Comparison of ENCODE assay signal across 9 cellular contexts in the genomic region with DNA sequence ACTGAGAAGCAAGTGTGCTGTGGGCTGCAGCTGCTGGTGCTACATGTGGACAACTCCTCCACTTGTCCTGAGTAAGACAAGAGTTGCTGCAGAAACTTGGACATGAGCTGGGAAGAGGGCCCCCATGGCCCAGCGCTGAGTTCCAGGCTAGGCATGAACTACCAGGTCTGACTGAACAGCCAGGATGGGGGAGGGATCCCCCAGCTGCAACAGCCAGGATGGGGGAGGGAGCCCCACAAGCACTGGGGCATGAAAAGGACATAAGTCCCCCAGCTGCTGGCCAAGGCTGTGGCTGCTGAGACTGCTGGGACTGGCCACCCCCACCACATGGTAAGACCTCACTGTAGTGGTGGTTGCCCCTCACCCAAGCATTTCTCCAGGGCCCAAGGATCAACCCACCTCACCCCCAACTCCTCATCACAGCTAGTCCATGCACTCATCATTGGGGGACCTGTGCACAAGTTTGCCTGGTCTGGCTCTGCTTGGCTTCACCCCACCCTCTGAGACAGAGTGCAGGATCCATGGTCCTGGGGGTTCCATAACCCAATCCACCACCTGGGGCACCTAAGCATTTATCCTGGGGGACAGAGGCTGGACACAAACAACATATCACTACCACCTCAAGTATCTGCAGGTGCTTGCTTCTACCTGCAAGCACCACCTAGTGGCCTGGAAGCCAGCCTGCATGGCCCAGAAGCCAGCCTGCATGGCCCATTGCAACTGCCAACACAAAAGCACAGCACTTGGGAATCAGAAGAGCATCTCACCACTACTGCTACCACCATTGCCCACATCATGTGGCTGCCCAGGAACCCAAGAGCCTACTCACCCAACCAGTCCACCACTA.
DNase-seq lines count a peak whose midpoint lies in the region; ATAC-seq, FAIRE-seq and TF ChIP-seq lines count a peak whose summit lies in the region.
"Had no signal": no experiment of that assay in that cellular context is flagged by ENCODE, and none has a peak within 500 bp of the region (broad histone marks: within the 10 kb centered on the region; RNA-seq: fewer than 3 reads in every experiment).

No MANE protein-coding gene starts in this region.

- no peak overlapping the region for H4K91ac ChIP-seq in IMR-90 (ENCODE audit: insufficient read depth, low read depth, low read length)

- H4K8ac ChIP-seq in IMR-90 (ENCODE audit: low read depth in 2 of 2, low read length in 2 of 2), result no peak overlapping the region

- H3K4ac ChIP-seq in IMR-90 (ENCODE audit: low read depth, low read length), result no peak overlapping the region

- no peak overlapping the region for H3K9ac ChIP-seq in IMR-90 (ENCODE audit: low read depth, low read length)

- CTCF ChIA-PET in IMR-90 (lab: Yijun Ruan, JAX), result no interaction called here

- no peak overlapping the region for H2BK120ac ChIP-seq in IMR-90 (ENCODE audit: low read depth, low read length)

- TF ChIP-seq CTCF in D721Med (IDR thresholded peaks at IDR 0.05; ENCODE audit: insufficient read depth, missing control alignments), result peak; percentile 21
- TF ChIP-seq CTCF in IMR-90 (conservative IDR thresholded peaks at IDR 0.05; ENCODE audit: low read depth, low read length), result peak; percentile 34
- TF ChIP-seq CTCF in lower lobe of right lung (IDR thresholded peaks at IDR 0.05), result peak; percentile 48

- H2AFZ ChIP-seq in IMR-90 (replicated peaks; ENCODE audit: low read length, poor library complexity), result no peak overlapping the region

- H4K5ac ChIP-seq in IMR-90 (ENCODE audit: low read depth, low read length), result no peak overlapping the region

- no peak overlapping the region for H3K14ac ChIP-seq in IMR-90 (replicated peaks; ENCODE audit: low read depth, low read length)

- no peak overlapping the region for H3K4me3 ChIP-seq in IMR-90 (ENCODE audit: insufficient read depth, low read depth, low read length)
- H3K4me3 ChIP-seq in lower lobe of right lung, result no peak overlapping the region
- H3K4me3 ChIP-seq: SJSA1 had no signal

- H4K20me1 ChIP-seq in IMR-90 (ENCODE audit: insufficient read depth, low read length), result no peaks in the 10 kb centered on the region

- in situ Hi-C loops in IMR-90 (cut with MboI; ENCODE audit: low sequenced_read_pairs), result no loop called here

- TF ChIP-seq POLR2A in IMR-90 (IDR thresholded peaks at IDR 0.05; ENCODE audit: low read depth, low read length), result no peak

- no peaks in the 10 kb centered on the region for H3K9me3 ChIP-seq in IMR-90 (ENCODE audit: control insufficient read depth, insufficient read depth, low read length)
- H3K9me3 ChIP-seq in lower lobe of right lung, result peaks cover 5% of the 10 kb centered on the region
- H3K9me3 ChIP-seq: SJSA1 had no signal

- DNase-seq in D721Med (ENCODE audit: insufficient read length, low spot score), result no peak
- DNase-seq in IMR-90, result peak; percentile 12
- no peak for DNase-seq in activated naive CD4-positive, alpha-beta T cell treated with anti-CD3 and anti-CD28 coated beads, Interleukin-2, amount 50 U/mL, for 72 hours (ENCODE audit: low spot score in 2 of 2)
- peak; percentile 50 for DNase-seq in lower lobe of right lung
- DNase-seq in GM19239 (ENCODE audit: insufficient read length, low spot score), result no peak
- no peak for DNase-seq in epidermal melanocyte (ENCODE audit: insufficient read length, low spot score)

- H3K18ac ChIP-seq in IMR-90 (ENCODE audit: low read depth, low read length), result no peak overlapping the region

- FAIRE-seq in D721Med (lab: Jason Lieb, UNC) (no peak), GM19239 (lab: Jason Lieb, UNC) (no peak)

- no peaks in the 10 kb centered on the region for H3K36me3 ChIP-seq in IMR-90 (ENCODE audit: control insufficient read depth, insufficient read depth, low read length)
- no peaks in the 10 kb centered on the region for H3K36me3 ChIP-seq in lower lobe of right lung
- H3K36me3 ChIP-seq: SJSA1 had no signal

- no peak overlapping the region for H3K56ac ChIP-seq in IMR-90 (ENCODE audit: extremely low read depth, insufficient read depth, low read length)

- ATAC-seq in GM19467 (IDR thresholded peaks at IDR 0.05; ENCODE audit: unreplicated experiment) (peak; percentile 65), IMR-90 (ENCODE audit: low read depth) (no peak), lower lobe of right lung (peak; percentile 69 to 71), HG02981 (IDR thresholded peaks at IDR 0.05; ENCODE audit: unreplicated experiment) (no peak)
- peak; percentile 40 to 58 for ATAC-seq in activated naive CD4-positive, alpha-beta T cell treated with anti-CD3 and anti-CD28 coated beads, Interleukin-2, amount 50 U/mL, for 72 hours

- H3K27me3 ChIP-seq in IMR-90 (ENCODE audit: control insufficient read depth, insufficient read depth, low read length), result no peaks in the 10 kb centered on the region; the same call in 1 of the 2 replicates
- H3K27me3 ChIP-seq in lower lobe of right lung (ENCODE audit: low read depth), result no peaks in the 10 kb centered on the region
- H3K27me3 ChIP-seq: SJSA1 had no signal

- no peak overlapping the region for H3K4me2 ChIP-seq in IMR-90 (ENCODE audit: low read depth, low read length)

- H3K79me1 ChIP-seq in IMR-90 (ENCODE audit: low read depth in 1 of 2, low read length in 2 of 2), result no peaks in the 10 kb centered on the region

- H2AK9ac ChIP-seq in IMR-90 (replicated peaks; ENCODE audit: low read depth, low read length, poor library complexity), result peak overlapping the region; percentile 55

- no TSS peak for BruUV-seq in IMR-90 (replicated peaks; lab: Mats Ljungman, UMichigan)

- H2BK15ac ChIP-seq in IMR-90 (ENCODE audit: low read depth, low read length), result no peak overlapping the region

- H2BK20ac ChIP-seq in IMR-90 (ENCODE audit: low read depth, low read length), result no peak overlapping the region

- POLR2A ChIA-PET in IMR-90 (lab: Charles Lee; ENCODE audit: unreplicated experiment), result no interaction called here

- peak; percentile 34 for TF ChIP-seq RAD21 in IMR-90 (IDR thresholded peaks at IDR 0.05; ENCODE audit: low read length)

- WGBS in IMR-90 (ENCODE audit: extremely low coverage in 2 of 2, insufficient read length in 1 of 2), 2 experiments, result no CpG with 5 or more reads among the region's 1 CpG

- no peak overlapping the region for H3K27ac ChIP-seq in IMR-90 (ENCODE audit: insufficient read depth, low read length)
- no peak overlapping the region for H3K27ac ChIP-seq in lower lobe of right lung
- H3K27ac ChIP-seq: SJSA1 had no signal

- H3K9me1 ChIP-seq in IMR-90 (ENCODE audit: insufficient read depth, low read length), result no peaks in the 10 kb centered on the region

- no peaks in the 10 kb centered on the region for H3K4me1 ChIP-seq in IMR-90 (ENCODE audit: control insufficient read depth, insufficient read depth, low read length)
- no peaks in the 10 kb centered on the region for H3K4me1 ChIP-seq in lower lobe of right lung
- H3K4me1 ChIP-seq: SJSA1 had no signal

- H3K9me3 Mint-ChIP-seq in activated naive CD4-positive, alpha-beta T cell treated with anti-CD3 and anti-CD28 coated beads, Interleukin-2, amount 50 U/mL, for 72 hours, result peaks cover 11% of the 10 kb centered on the region in 2 donors

- dilution Hi-C loops in IMR-90 (cut with HindIII; ENCODE audit: low sequenced_read_pairs, unreplicated experiment), result no loop called here

- intact Hi-C loops in IMR-90 (cut with micrococcal nuclease), result no loop called here
- intact Hi-C loops in lower lobe of right lung (cut with DNase I), result no loop called here

- H2AK5ac ChIP-seq in IMR-90 (ENCODE audit: low read depth, low read length), result no peak overlapping the region

- H3K23ac ChIP-seq in IMR-90 (ENCODE audit: low read depth, low read length), result no peak overlapping the region

- H3K27ac Mint-ChIP-seq in activated naive CD4-positive, alpha-beta T cell treated with anti-CD3 and anti-CD28 coated beads, Interleukin-2, amount 50 U/mL, for 72 hours, result no peak overlapping the region

- peaks cover 5 to 10% of the 10 kb centered on the region in 2 donors for H3K36me3 Mint-ChIP-seq in activated naive CD4-positive, alpha-beta T cell treated with anti-CD3 and anti-CD28 coated beads, Interleukin-2, amount 50 U/mL, for 72 hours

- no peak overlapping the region for H2BK5ac ChIP-seq in IMR-90 (ENCODE audit: low read depth, low read length, poor library complexity, severe bottlenecking)

TF ChIP-seq in IMR-90, 13 proteins besides CTCF, POLR2A, EP300 and RAD21:
- TF ChIP-seq SMC3 (IDR thresholded peaks at IDR 0.05; ENCODE audit: low read depth, low read length), result peak; percentile 29; the same call in 1 of the 2 replicates
- TF ChIP-seq NFE2L2 (IDR thresholded peaks at IDR 0.05; ENCODE audit: low read depth, low read length), result no peak

Comparison
In these comparisons a context has a peak if more than half of its experiments do, and no peak if none do; other contexts are left out.
1. DNase-seq: peak in IMR-90 (single experiment) and lower lobe of right lung (single experiment); none in D721Med (single experiment), activated naive CD4-positive, alpha-beta T cell treated with anti-CD3 and anti-CD28 coated beads, Interleukin-2, amount 50 U/mL, for 72 hours (0 of 2), GM19239 (single experiment) and epidermal melanocyte (single experiment).
2. ATAC-seq: peak in GM19467 (single experiment), activated naive CD4-positive, alpha-beta T cell treated with anti-CD3 and anti-CD28 coated beads, Interleukin-2, amount 50 U/mL, for 72 hours (2 of 2) and lower lobe of right lung (2 of 2); none in IMR-90 (single experiment) and HG02981 (single experiment).
3. Peak in every context shown above with its lines, with median percentiles within 50 percentile points of each other: CTCF ChIP-seq.